Comparison of ENCODE assay signal across 16 cellular contexts in the genomic region with DNA sequence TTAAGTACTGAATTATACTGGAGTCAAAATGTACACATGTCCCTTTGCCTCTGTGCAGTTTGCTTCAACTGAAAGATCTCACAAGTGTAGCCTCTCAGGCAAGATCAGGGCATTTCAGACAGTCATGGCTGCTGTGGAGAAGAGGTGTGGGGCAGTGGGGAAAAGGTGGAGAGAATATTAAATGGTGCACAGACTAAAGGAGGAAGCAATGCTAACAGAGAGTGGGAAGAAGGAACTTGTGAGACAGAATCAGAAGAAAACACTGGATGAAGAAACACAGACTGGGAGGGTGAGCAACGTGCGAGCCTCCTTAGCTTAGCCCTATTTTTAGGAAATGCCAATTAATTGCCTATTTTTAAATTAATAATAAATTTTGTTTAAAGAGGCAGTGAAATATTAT.
"Had no signal": no experiment of that assay in that cellular context is flagged by ENCODE, and none has a peak within 500 bp of the region (broad histone marks: within the 10 kb centered on the region; RNA-seq: fewer than 3 reads in every experiment).

No MANE protein-coding gene starts in this region.

- H3K36me3 ChIP-seq: uterus, WERI-Rb-1 had no signal

- H3K27ac Mint-ChIP-seq: activated CD4-positive, alpha-beta T cell treated with anti-CD3 and anti-CD28 coated beads for 36 hours; activated CD8-positive, alpha-beta T cell treated with anti-CD3 and anti-CD28 coated beads, Interleukin-2, amount 10 ng/mL, durations not matched to agents 7 days and 5 days; activated naive CD8-positive, alpha-beta T cell treated with anti-CD3 and anti-CD28 coated beads, Interleukin-2, amount 50 U/mL, for 24 hours; activated T-helper 1 cell treated with anti-CD3 and anti-CD28 coated beads, Interleukin-12 subunit alpha, Interleukin-12 subunit beta, Interleukin-2, Interleukin-4 antibody, amounts not matched to agents 30 ng/mL and 10 ng/mL and 1 ng/mL, durations not matched to agents 14 hours and 24 hours and 36 hours had no signal

- DNase-seq: activated CD4-positive, alpha-beta T cell treated with anti-CD3 and anti-CD28 coated beads for 36 hours; activated CD8-positive, alpha-beta T cell treated with anti-CD3 and anti-CD28 coated beads, Interleukin-2, amount 10 ng/mL, durations not matched to agents 7 days and 5 days; activated naive CD4-positive, alpha-beta T cell; activated naive CD8-positive, alpha-beta T cell treated with anti-CD3 and anti-CD28 coated beads, Interleukin-2, amount 50 U/mL, for 24 hours; esophagus squamous epithelium; foreskin fibroblast; glutamatergic neuron; mesendoderm; stimulated activated CD4-positive, alpha-beta T cell treated with anti-CD3 and anti-CD28 coated beads, Interleukin-4, amount 100 ng/mL, for 1 hour; stimulated activated CD8-positive, alpha-beta memory T cell treated with anti-CD3 and anti-CD28 coated beads, Interleukin-4, amount 100 ng/mL, for 48 hours; stimulated activated naive CD8-positive, alpha-beta T cell treated with anti-CD3 and anti-CD28 coated beads, Interleukin-15, Interleukin-2, amounts not matched to agents 100 U/mL and 50 U/mL, for 24 hours; uterus; WERI-Rb-1 had no signal

- FAIRE-seq: bronchial epithelial cell had no signal

- H3K27me3 Mint-ChIP-seq: activated CD4-positive, alpha-beta T cell treated with anti-CD3 and anti-CD28 coated beads for 36 hours; activated naive CD8-positive, alpha-beta T cell treated with anti-CD3 and anti-CD28 coated beads, Interleukin-2, amount 50 U/mL, for 24 hours had no signal

- H3K27me3 ChIP-seq: ascending aorta, esophagus squamous epithelium, uterus had no signal

- H3K9me3 Mint-ChIP-seq: activated naive CD8-positive, alpha-beta T cell treated with anti-CD3 and anti-CD28 coated beads, Interleukin-2, amount 50 U/mL, for 24 hours; activated T-helper 1 cell treated with anti-CD3 and anti-CD28 coated beads, Interleukin-12 subunit alpha, Interleukin-12 subunit beta, Interleukin-2, Interleukin-4 antibody, amounts not matched to agents 30 ng/mL and 10 ng/mL and 1 ng/mL, durations not matched to agents 14 hours and 24 hours and 36 hours had no signal

- H3K4me3 ChIP-seq: ascending aorta, esophagus squamous epithelium, uterus had no signal

- H3K4me3 Mint-ChIP-seq: activated CD4-positive, alpha-beta T cell treated with anti-CD3 and anti-CD28 coated beads for 36 hours; activated CD8-positive, alpha-beta T cell treated with anti-CD3 and anti-CD28 coated beads, Interleukin-2, amount 10 ng/mL, durations not matched to agents 7 days and 5 days; activated naive CD8-positive, alpha-beta T cell treated with anti-CD3 and anti-CD28 coated beads, Interleukin-2, amount 50 U/mL, for 24 hours; activated T-helper 1 cell treated with anti-CD3 and anti-CD28 coated beads, Interleukin-12 subunit alpha, Interleukin-12 subunit beta, Interleukin-2, Interleukin-4 antibody, amounts not matched to agents 30 ng/mL and 10 ng/mL and 1 ng/mL, durations not matched to agents 14 hours and 24 hours and 36 hours had no signal
